Comparison of ENCODE assay signal across 1 cellular context in the genomic region with DNA sequence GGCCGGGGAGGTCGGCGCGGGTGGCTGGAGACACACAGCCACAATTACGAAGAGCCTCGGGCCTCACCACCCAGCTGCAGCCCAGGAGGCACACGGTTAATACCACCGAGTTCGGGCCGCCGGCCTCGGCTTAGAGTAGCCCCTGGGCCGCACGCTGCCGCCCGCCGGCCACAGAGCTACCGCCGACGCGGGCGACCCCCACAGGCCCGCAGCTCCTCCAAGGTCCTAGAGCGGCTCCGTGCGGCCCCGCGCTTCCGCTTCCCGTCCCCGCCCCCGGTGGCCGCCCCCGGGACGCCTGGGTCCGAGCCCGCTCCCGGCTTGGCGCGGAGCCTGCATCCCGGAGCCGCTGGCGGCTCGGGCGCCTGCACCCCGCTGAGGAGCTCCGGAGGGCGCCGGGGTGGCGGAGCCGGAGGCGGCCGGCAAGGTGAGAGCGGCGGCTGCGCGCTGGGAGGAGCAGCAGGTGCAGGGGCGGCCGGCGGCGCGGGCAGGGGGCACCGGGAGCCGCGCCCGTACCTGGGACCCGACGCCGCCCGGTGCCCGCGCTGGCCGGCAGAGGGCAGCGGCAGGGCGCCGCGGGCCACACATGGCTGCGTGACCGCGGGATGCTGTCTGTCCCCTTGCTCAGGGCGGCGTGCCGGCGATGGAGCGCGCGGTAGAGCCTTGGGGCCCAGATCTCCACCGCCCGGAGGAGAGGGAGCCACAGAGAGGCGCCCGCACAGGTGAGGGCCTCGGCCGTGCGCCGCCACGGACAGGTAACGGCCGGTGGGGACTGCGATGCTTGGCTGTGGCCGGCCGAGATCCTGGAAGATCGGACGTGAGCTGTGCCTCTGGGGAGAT.
TF ChIP-seq lines count a peak whose summit lies in the region.

Gene ZNF48, plus strand, starts transcription at position 266 of the 837 bp plus-strand sequence. Its CDS starts 375 bp downstream, at position 641.

TF ChIP-seq in K562, 482 proteins besides CTCF, POLR2A, EP300 and RAD21 (continued from another document and continues in another):
- no peak for TF ChIP-seq CHD7 (IDR thresholded peaks at IDR 0.05; ENCODE audit: low read depth, low read length)
- TF ChIP-seq MTA3 (IDR thresholded peaks at IDR 0.05; ENCODE audit: borderline replicate concordance): peak; percentile 78
- TF ChIP-seq TCF7 (IDR thresholded peaks at IDR 0.05; ENCODE audit: borderline replicate concordance): no peak
- TF ChIP-seq SRSF7 (optimal IDR thresholded peaks at IDR 0.05; ENCODE audit: low read depth, low read length): no peak
- no peak for TF ChIP-seq KLF6 (CRISPR knock-in tag; IDR thresholded peaks at IDR 0.05; ENCODE audit: borderline replicate concordance)
- peak; percentile 58; the same call in 1 of the 2 replicates for TF ChIP-seq GABPB1 (CRISPR knock-in tag; IDR thresholded peaks at IDR 0.05)
- TF ChIP-seq PTRF (tag; IDR thresholded peaks at IDR 0.05): no peak
- TF ChIP-seq NEUROD1 (IDR thresholded peaks at IDR 0.05; ENCODE audit: borderline replicate concordance, low read depth, low read length, partially characterized antibody): peak; percentile 22
- no peak for TF ChIP-seq MED1 (CRISPR knock-in tag; IDR thresholded peaks at IDR 0.05; ENCODE audit: borderline replicate concordance)
- TF ChIP-seq NFXL1 (CRISPR knock-in tag; IDR thresholded peaks at IDR 0.05): no peak
- peak; percentile 97 for TF ChIP-seq ZBTB7A (IDR thresholded peaks at IDR 0.05; ENCODE audit: borderline replicate concordance, control insufficient read depth, low read depth, low read length)
- TF ChIP-seq FOXA3 (CRISPR knock-in tag; conservative IDR thresholded peaks at IDR 0.05 in 1 of 2, IDR thresholded peaks at IDR 0.05 in 1 of 2): peak in 1 of 2 experiments; percentile 60; a peak in 1 of 4 replicates
- TF ChIP-seq BRCA1 (IDR thresholded peaks at IDR 0.05): no peak
- TF ChIP-seq BRCA1 (CRISPR knock-in tag; IDR thresholded peaks at IDR 0.05): no peak
- TF ChIP-seq, protein P1, sequence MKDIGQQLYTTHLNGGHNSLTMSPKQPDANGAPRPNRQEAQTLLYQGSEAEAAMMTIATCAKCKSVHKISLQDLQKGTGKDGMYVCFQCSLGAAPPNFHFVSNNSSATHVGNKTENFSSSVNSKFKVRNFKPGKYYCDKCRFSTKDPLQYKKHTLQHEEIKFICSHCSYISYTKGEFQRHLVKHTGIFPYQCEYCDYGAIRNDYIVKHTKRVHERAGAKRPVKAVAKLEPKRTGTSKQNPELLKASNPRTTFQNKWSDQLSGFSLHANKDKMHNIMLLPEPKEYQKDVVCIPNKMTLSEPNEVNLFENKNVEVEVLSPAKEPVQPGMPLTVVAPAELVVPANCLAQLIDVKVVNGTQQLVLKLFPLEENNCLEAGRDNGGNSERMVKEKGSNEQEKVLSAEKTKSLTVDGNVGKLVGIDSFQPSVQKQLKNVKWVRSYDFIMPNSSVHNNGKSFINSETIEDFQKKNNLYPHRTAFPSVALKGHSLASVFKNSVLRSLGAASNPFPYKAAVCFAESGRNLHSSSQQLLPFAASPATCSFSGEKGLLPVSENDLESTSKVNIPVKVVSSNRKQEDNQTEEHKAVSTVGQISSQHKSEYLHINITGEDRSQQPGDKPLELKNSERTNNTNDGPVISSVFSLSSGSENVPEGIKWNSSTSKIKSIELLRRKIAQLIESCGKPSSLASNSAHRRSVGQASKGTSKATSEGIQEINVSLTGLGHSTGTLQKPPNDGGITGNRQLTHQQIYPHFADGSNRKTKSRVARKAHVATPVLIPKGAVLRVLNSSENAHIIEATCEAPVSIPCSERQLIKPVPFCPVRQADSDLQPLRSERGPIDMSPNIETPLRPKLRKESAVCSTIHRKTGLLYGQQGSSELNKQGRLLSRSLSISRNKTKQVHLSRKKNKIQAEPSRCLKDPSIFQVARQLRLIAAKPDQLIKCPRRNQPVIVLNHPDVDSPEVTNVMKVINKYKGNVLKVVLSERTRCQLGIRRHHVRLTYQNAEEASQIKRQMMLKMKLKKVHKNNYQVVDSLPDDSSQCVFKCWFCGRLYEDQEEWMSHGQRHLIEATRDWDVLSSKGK (CRISPR knock-in tag; IDR thresholded peaks at IDR 0.05): no peak
- no peak for TF ChIP-seq BACH1 (tag; IDR thresholded peaks at IDR 0.05)
- peak; percentile 96 for TF ChIP-seq GABPA (tag; conservative IDR thresholded peaks at IDR 0.05; ENCODE audit: low read depth)
- no peak for TF ChIP-seq ZNF140 (CRISPR knock-in tag; IDR thresholded peaks at IDR 0.05)
- TF ChIP-seq, protein P2, sequence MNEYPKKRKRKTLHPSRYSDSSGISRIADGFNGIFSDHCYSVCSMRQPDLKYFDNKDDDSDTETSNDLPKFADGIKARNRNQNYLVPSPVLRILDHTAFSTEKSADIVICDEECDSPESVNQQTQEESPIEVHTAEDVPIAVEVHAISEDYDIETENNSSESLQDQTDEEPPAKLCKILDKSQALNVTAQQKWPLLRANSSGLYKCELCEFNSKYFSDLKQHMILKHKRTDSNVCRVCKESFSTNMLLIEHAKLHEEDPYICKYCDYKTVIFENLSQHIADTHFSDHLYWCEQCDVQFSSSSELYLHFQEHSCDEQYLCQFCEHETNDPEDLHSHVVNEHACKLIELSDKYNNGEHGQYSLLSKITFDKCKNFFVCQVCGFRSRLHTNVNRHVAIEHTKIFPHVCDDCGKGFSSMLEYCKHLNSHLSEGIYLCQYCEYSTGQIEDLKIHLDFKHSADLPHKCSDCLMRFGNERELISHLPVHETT (CRISPR knock-in tag; conservative IDR thresholded peaks at IDR 0.05 in 1 of 2, IDR thresholded peaks at IDR 0.05 in 1 of 2): peak in 1 of 2 experiments; percentile 77; a peak in 1 of 4 replicates
- TF ChIP-seq E2F1 (CRISPR knock-in tag; IDR thresholded peaks at IDR 0.05): 0 out of 2 replicates have a peak, but pooled peaks have one; percentile 30
- TF ChIP-seq ELK1 (CRISPR knock-in tag; IDR thresholded peaks at IDR 0.05): no peak
- no peak for TF ChIP-seq ZNF175 (CRISPR knock-in tag; IDR thresholded peaks at IDR 0.05; ENCODE audit: low read depth)
- peak; percentile 88 for TF ChIP-seq ZFX (CRISPR knock-in tag; IDR thresholded peaks at IDR 0.05)
- TF ChIP-seq, protein P3, sequence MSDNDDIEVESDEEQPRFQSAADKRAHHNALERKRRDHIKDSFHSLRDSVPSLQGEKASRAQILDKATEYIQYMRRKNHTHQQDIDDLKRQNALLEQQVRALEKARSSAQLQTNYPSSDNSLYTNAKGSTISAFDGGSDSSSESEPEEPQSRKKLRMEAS (CRISPR knock-in tag; IDR thresholded peaks at IDR 0.05): no peak; the same call in none of the 2 replicates
- TF ChIP-seq, protein P4, sequence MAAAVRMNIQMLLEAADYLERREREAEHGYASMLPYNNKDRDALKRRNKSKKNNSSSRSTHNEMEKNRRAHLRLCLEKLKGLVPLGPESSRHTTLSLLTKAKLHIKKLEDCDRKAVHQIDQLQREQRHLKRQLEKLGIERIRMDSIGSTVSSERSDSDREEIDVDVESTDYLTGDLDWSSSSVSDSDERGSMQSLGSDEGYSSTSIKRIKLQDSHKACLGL (CRISPR knock-in tag; IDR thresholded peaks at IDR 0.05; ENCODE audit: borderline replicate concordance, poor library complexity, severe bottlenecking): peak; percentile 54
- no peak for TF ChIP-seq SIX5 (IDR thresholded peaks at IDR 0.05; ENCODE audit: borderline replicate concordance in 1 of 2, insufficient read depth in 1 of 2, low read depth in 1 of 2, low read length in 2 of 2)
- no peak for TF ChIP-seq RUNX1 (IDR thresholded peaks at IDR 0.05; ENCODE audit: low read depth)
- TF ChIP-seq RNF2 (IDR thresholded peaks at IDR 0.05): no peak
- peak; percentile 90 for TF ChIP-seq SMAD4 (CRISPR knock-in tag; conservative IDR thresholded peaks at IDR 0.05)
- peak; percentile 60 for TF ChIP-seq HMGN3 (IDR thresholded peaks at IDR 0.05; ENCODE audit: borderline replicate concordance, extremely low read depth, insufficient read length, low read depth, low read length)
- TF ChIP-seq SOX6 (IDR thresholded peaks at IDR 0.05): peak; percentile 44; the same call in 1 of the 2 replicates
- TF ChIP-seq SP2 (IDR thresholded peaks at IDR 0.05; ENCODE audit: extremely low read depth, low read depth, low read length, poor library complexity, severe bottlenecking): peak; percentile 95
- no peak for TF ChIP-seq HDAC6 (IDR thresholded peaks at IDR 0.05; ENCODE audit: low read depth, low read length)
- no peak for TF ChIP-seq ZNF3 (CRISPR knock-in tag; IDR thresholded peaks at IDR 0.05)
- TF ChIP-seq, protein P5, sequence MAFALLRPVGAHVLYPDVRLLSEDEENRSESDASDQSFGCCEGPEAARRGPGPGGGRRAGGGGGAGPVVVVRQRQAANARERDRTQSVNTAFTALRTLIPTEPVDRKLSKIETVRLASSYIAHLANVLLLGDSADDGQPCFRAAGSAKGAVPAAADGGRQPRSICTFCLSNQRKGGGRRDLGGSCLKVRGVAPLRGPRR (CRISPR knock-in tag; IDR thresholded peaks at IDR 0.05): no peak
- TF ChIP-seq HDAC1 (IDR thresholded peaks at IDR 0.05): peak in 1 of 2 experiments; percentile 80; a peak in 2 of 4 replicates
